Comparison of ENCODE assay signal across 8 cellular contexts in the genomic region with DNA sequence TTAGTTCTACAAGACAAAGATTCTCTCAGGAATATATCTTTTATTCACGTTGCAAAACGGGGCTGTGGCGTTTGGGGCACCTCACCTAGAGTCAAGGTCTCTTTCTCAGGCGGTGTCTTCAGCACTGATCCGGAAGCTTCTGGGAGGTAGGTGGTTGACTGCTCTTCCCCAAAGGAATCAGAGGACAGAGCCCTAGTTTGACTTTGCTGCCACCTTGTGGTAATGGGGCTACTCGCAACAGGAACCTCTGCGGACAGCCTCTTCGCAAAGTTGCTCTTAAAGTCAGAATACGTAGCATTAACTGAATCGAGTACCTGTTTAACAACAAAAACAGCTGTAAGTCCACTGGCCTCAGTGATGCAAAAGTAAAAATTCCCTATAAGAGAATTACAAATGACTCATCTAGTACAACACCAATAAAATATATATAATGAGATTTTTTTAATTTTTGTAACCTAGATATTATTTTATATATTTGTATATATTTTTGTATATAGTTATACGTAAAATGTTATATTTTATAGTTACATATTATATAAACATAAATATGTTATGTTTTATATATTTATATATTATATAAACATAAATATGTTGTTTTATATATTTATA. TPM values are rescaled to one million over a fixed set of nuclear protein-coding genes. Genes with fewer than 3 reads are reported as not detected.
DNase-seq lines count a peak whose midpoint lies in the region; ATAC-seq, FAIRE-seq and TF ChIP-seq lines count a peak whose summit lies in the region.

No MANE protein-coding gene starts in this region.

- no peak overlapping the region for H3K14ac ChIP-seq in H1 (ENCODE audit: insufficient read length)

- H3K4me1 Mint-ChIP-seq in CD4-positive, CD25-positive, alpha-beta regulatory T cell, result peaks cover 0 to 14% (median 11%) of the 10 kb centered on the region in 4 donors
- peaks cover 43% of the 10 kb centered on the region for H3K4me1 Mint-ChIP-seq in activated CD8-positive, alpha-beta T cell treated with anti-CD3 and anti-CD28 coated beads, Interleukin-2, amount 10 ng/mL, durations not matched to agents 7 days and 5 days (ENCODE audit: low read depth)
- H3K4me1 Mint-ChIP-seq in mesothelial cell of epicardium, result peaks cover 4% of the 10 kb centered on the region

- H3K56ac ChIP-seq in H1 (replicated peaks; ENCODE audit: insufficient read length, low read depth, low read length), result no peak overlapping the region

- H2BK5ac ChIP-seq in H1 (ENCODE audit: low read depth, low read length), result no peak overlapping the region

- H3K9me3 Mint-ChIP-seq in CD4-positive, CD25-positive, alpha-beta regulatory T cell, result peaks cover 0 to 2% (median 0%) of the 10 kb centered on the region in 7 donors
- H3K9me3 Mint-ChIP-seq in activated CD8-positive, alpha-beta T cell treated with anti-CD3 and anti-CD28 coated beads, Interleukin-2, amount 10 ng/mL, durations not matched to agents 7 days and 5 days (ENCODE audit: insufficient read depth), result no peaks in the 10 kb centered on the region
- H3K9me3 Mint-ChIP-seq in mesothelial cell of epicardium, result no peaks in the 10 kb centered on the region

- H3K79me2 ChIP-seq in H1 (ENCODE audit: control insufficient read depth in 1 of 2, insufficient read depth in 2 of 2, low read length in 2 of 2), result no peaks in the 10 kb centered on the region

- no peaks in the 10 kb centered on the region for H3K36me3 ChIP-seq in CD4-positive, CD25-positive, alpha-beta regulatory T cell (ENCODE audit: control insufficient read depth, insufficient read depth, low read length)
- no peaks in the 10 kb centered on the region for H3K36me3 ChIP-seq in H1 (ENCODE audit: control insufficient read depth in 2 of 4, insufficient read depth in 4 of 4, low read length in 3 of 4)

- H4K5ac ChIP-seq in H1 (ENCODE audit: insufficient read length, low read depth, low read length), result no peak overlapping the region

- H2BK120ac ChIP-seq in H1 (replicated peaks; ENCODE audit: low read depth, low read length), result no peak overlapping the region

- no peak overlapping the region for H3K4me2 ChIP-seq in H1 (ENCODE audit: insufficient read depth in 1 of 2, low read depth in 2 of 2, low read length in 2 of 2)

- no peak overlapping the region for H3K27ac Mint-ChIP-seq in CD4-positive, CD25-positive, alpha-beta regulatory T cell
- H3K27ac Mint-ChIP-seq in activated CD8-positive, alpha-beta T cell treated with anti-CD3 and anti-CD28 coated beads, Interleukin-2, amount 10 ng/mL, durations not matched to agents 7 days and 5 days, result peak overlapping the region; percentile 67
- no peak overlapping the region for H3K27ac Mint-ChIP-seq in mesothelial cell of epicardium

- no peak overlapping the region for H4K91ac ChIP-seq in H1 (replicated peaks; ENCODE audit: insufficient read length, low read length)

- no peak overlapping the region for H3K23ac ChIP-seq in H1 (ENCODE audit: insufficient read length)

- peak; percentile 99 to 100 for TF ChIP-seq RAD21 in H1 (IDR thresholded peaks at IDR 0.05 in 1 of 2, conservative IDR thresholded peaks at IDR 0.05 in 1 of 2; ENCODE audit: low read depth in 2 of 2, low read length in 2 of 2)

- H3K36me3 Mint-ChIP-seq in CD4-positive, CD25-positive, alpha-beta regulatory T cell, result no peaks in the 10 kb centered on the region
- peaks cover 6% of the 10 kb centered on the region for H3K36me3 Mint-ChIP-seq in activated CD8-positive, alpha-beta T cell treated with anti-CD3 and anti-CD28 coated beads, Interleukin-2, amount 10 ng/mL, durations not matched to agents 7 days and 5 days (ENCODE audit: low read depth)
- H3K36me3 Mint-ChIP-seq in mesothelial cell of epicardium, result no peaks in the 10 kb centered on the region

- H3K4ac ChIP-seq in H1 (replicated peaks; ENCODE audit: insufficient read length, low read depth, low read length), result no peak overlapping the region

- TF ChIP-seq CTCF in H1 (IDR thresholded peaks at IDR 0.05; ENCODE audit: control extremely low read depth in 1 of 3, insufficient read depth in 1 of 3, low read depth in 1 of 3, low read length in 3 of 3) (peak; percentile 74 to 97 (median 92)), mesothelial cell of epicardium (IDR thresholded peaks at IDR 0.05; ENCODE audit: unreplicated experiment) (peak; percentile 77)

- peak; percentile 97 for FAIRE-seq in H1 (lab: Jason Lieb, UNC)

- no peak overlapping the region for H2BK20ac ChIP-seq in H1 (ENCODE audit: low read length)

- POLR2A ChIA-PET in activated CD8-positive, alpha-beta T cell treated with anti-CD3 and anti-CD28 coated beads, Interleukin-2, amount 10 ng/mL, durations not matched to agents 7 days and 5 days (lab: Charles Lee), result interaction anchor here (0.6 to 0.9 kb wide), 2 partner anchors 45 to 203 kb away, joined by 3 read pairs; no protein-coding TSS in a partner anchor
- POLR2A ChIA-PET in H1 (lab: Charles Lee; ENCODE audit: partially characterized antibody), result interaction anchor here (1.4 kb wide), 2 partner anchors 13 to 241 kb away, joined by 4 to 6 read pairs; partner anchors contain the start of gene GPX8

- H3K79me1 ChIP-seq in H1 (ENCODE audit: low read depth, low read length), result no peaks in the 10 kb centered on the region

- no peaks in the 10 kb centered on the region for H3K9me3 ChIP-seq in CD4-positive, CD25-positive, alpha-beta regulatory T cell (ENCODE audit: control insufficient read depth in 2 of 2, low read length in 2 of 2)
- no peaks in the 10 kb centered on the region for H3K9me3 ChIP-seq in H1 (ENCODE audit: insufficient read depth in 2 of 2, low read depth in 1 of 2, low read length in 1 of 2)

- H3K4me3 ChIP-seq in CD4-positive, CD25-positive, alpha-beta regulatory T cell (ENCODE audit: low read depth, low read length), result peak overlapping the region; percentile 34
- peak overlapping the region in 1 of 4 experiments; percentile 10; a peak in 1 of 8 replicates for H3K4me3 ChIP-seq in H1 (ENCODE audit: extremely low read depth in 1 of 4, insufficient read depth in 2 of 4, low read depth in 3 of 4, low read length in 4 of 4)

- H2AK5ac ChIP-seq in H1 (ENCODE audit: low read depth, low read length), result no peak overlapping the region

- CTCF ChIA-PET in activated CD8-positive, alpha-beta T cell treated with anti-CD3 and anti-CD28 coated beads, Interleukin-2, amount 10 ng/mL, durations not matched to agents 7 days and 5 days (lab: Charles Lee), result interaction anchor here (0.6 to 7.0 kb wide), 39 partner anchors 8 to 279 kb away, joined by 3 to 72 read pairs (median 5); partner anchors contain the start of genes GPX8, GZMA and GZMK
- CTCF ChIA-PET in H1 (lab: Charles Lee; ENCODE audit: partially characterized antibody), result interaction anchor here (0.6 to 3.6 kb wide), 23 partner anchors 8 to 251 kb away, joined by 3 to 59 read pairs (median 3); partner anchors contain the start of gene GPX8

- DNase-seq in CD4-positive, CD25-positive, alpha-beta regulatory T cell, result peak; percentile 67 to 89 (median 74)
- peak; percentile 36 for DNase-seq in HuH-7 (ENCODE audit: low spot score)
- peak; percentile 84 to 89 for DNase-seq in NOMO-1 (lab: John Stamatoyannopoulos, UW; ENCODE audit: unreplicated experiment in 2 of 2)
- DNase-seq in activated CD8-positive, alpha-beta T cell treated with anti-CD3 and anti-CD28 coated beads, Interleukin-2, amount 10 ng/mL, durations not matched to agents 7 days and 5 days, result peak; percentile 91
- DNase-seq in H1 (ENCODE audit: low read depth in 1 of 2, low spot score in 2 of 2), result peak; percentile 80 to 90
- peak; percentile 48 to 89 for DNase-seq in mesothelial cell of epicardium (ENCODE audit: low spot score in 2 of 2, unreplicated experiment in 2 of 2)
- DNase-seq in stimulated activated CD8-positive, alpha-beta memory T cell treated with anti-CD3 and anti-CD28 coated beads, Interleukin-2, amount 100 ng/mL, for 1 hour (ENCODE audit: low read depth in 2 of 2), result peak; percentile 55 to 66

- peak; percentile 66 to 91 for ATAC-seq in CD4-positive, CD25-positive, alpha-beta regulatory T cell (ENCODE audit: low read depth in 2 of 2)
- ATAC-seq in GM19467 (IDR thresholded peaks at IDR 0.05; ENCODE audit: unreplicated experiment), result peak; percentile 89
- ATAC-seq in activated CD8-positive, alpha-beta T cell treated with anti-CD3 and anti-CD28 coated beads, Interleukin-2, amount 10 ng/mL, durations not matched to agents 7 days and 5 days, result peak; percentile 82

- H3K18ac ChIP-seq in H1 (ENCODE audit: extremely low read depth, low read length), result no peak overlapping the region

- H4K8ac ChIP-seq in H1 (ENCODE audit: extremely low read depth, insufficient read depth, low read length), result no peak overlapping the region

- H4K20me1 ChIP-seq in H1 (replicated peaks in 1 of 2; ENCODE audit: control insufficient read depth in 1 of 2, insufficient read depth in 2 of 2, low read length in 2 of 2), result no peaks in the 10 kb centered on the region

- H3K9ac ChIP-seq in H1 (replicated peaks in 1 of 4; ENCODE audit: extremely low read depth in 1 of 4, low read depth in 3 of 4, low read length in 3 of 4), result no peak overlapping the region

- H3K27ac ChIP-seq in CD4-positive, CD25-positive, alpha-beta regulatory T cell (ENCODE audit: insufficient read depth, low read length, poor library complexity, severe bottlenecking), result no peak overlapping the region
- no peak overlapping the region for H3K27ac ChIP-seq in H1 (ENCODE audit: low read depth, low read length)

- H2BK12ac ChIP-seq in H1 (ENCODE audit: low read depth, low read length), result no peak overlapping the region

- TF ChIP-seq POLR2A in H1 (IDR thresholded peaks at IDR 0.05; ENCODE audit: control extremely low read depth in 1 of 2, low read depth in 2 of 2, low read length in 2 of 2), result no peak

- H3K23me2 ChIP-seq in H1 (ENCODE audit: low read depth, low read length), result no peaks in the 10 kb centered on the region

- 25% methylated on average over 11 of the region's 11 CpGs; no CpG with 5 or more reads in 1 of the 2 experiments for WGBS in H1 (ENCODE audit: extremely low coverage in 1 of 2, insufficient coverage in 1 of 2, insufficient read length in 1 of 2, insufficient replicate concordance in 2 of 2, low coverage in 1 of 2, low lambda C conversion rate in 2 of 2, missing lambda C conversion rate in 1 of 2), 2 experiments

- no peak; a peak in 1 of 3 replicates for TF ChIP-seq EP300 in H1 (IDR thresholded peaks at IDR 0.05; ENCODE audit: borderline replicate concordance in 1 of 2, low read depth in 2 of 2, low read length in 2 of 2)

- H3K27me3 ChIP-seq in CD4-positive, CD25-positive, alpha-beta regulatory T cell (ENCODE audit: control insufficient read depth, insufficient read depth, low read length), result peaks cover 11% of the 10 kb centered on the region
- H3K27me3 ChIP-seq in H1 (replicated peaks in 1 of 4; ENCODE audit: control insufficient read depth in 3 of 4, extremely low read depth in 1 of 4, insufficient read depth in 3 of 4, low read length in 3 of 4), result no peaks in the 10 kb centered on the region

- no peak overlapping the region for H2BK15ac ChIP-seq in H1 (ENCODE audit: low read length)

- H3K4me3 Mint-ChIP-seq in CD4-positive, CD25-positive, alpha-beta regulatory T cell, result peak overlapping the region in 2 of 4 donors; percentile 18 to 28
- H3K4me3 Mint-ChIP-seq in activated CD8-positive, alpha-beta T cell treated with anti-CD3 and anti-CD28 coated beads, Interleukin-2, amount 10 ng/mL, durations not matched to agents 7 days and 5 days, result peak overlapping the region; percentile 34
- H3K4me3 Mint-ChIP-seq in mesothelial cell of epicardium, result no peak overlapping the region

- peaks cover 5% of the 10 kb centered on the region for H3K4me1 ChIP-seq in CD4-positive, CD25-positive, alpha-beta regulatory T cell (ENCODE audit: control insufficient read depth, insufficient read depth, low read length, poor library complexity, severe bottlenecking)
- H3K4me1 ChIP-seq in H1 (replicated peaks in 1 of 4; ENCODE audit: control insufficient read depth in 3 of 4, insufficient read depth in 4 of 4, low read length in 3 of 4), result no peaks in the 10 kb centered on the region

- peaks cover 45% of the 10 kb centered on the region for H3K27me3 Mint-ChIP-seq in CD4-positive, CD25-positive, alpha-beta regulatory T cell
- peaks cover 21% of the 10 kb centered on the region for H3K27me3 Mint-ChIP-seq in activated CD8-positive, alpha-beta T cell treated with anti-CD3 and anti-CD28 coated beads, Interleukin-2, amount 10 ng/mL, durations not matched to agents 7 days and 5 days (ENCODE audit: low read depth)
- peaks cover 38% of the 10 kb centered on the region for H3K27me3 Mint-ChIP-seq in mesothelial cell of epicardium (ENCODE audit: low read depth)

- no peak overlapping the region; the same call in 1 of the 2 replicates for H2AFZ ChIP-seq in H1 (ENCODE audit: low read length)

RNA-seq across cellular contexts. Expression of gene GPX8, which starts 13.3 kb away (rescaled TPM):
- total RNA-seq in CD4-positive, CD25-positive, alpha-beta regulatory T cell, result not detected
- polyA plus RNA-seq in CD4-positive, CD25-positive, alpha-beta regulatory T cell, result not detected
- not detected for total RNA-seq in activated CD8-positive, alpha-beta T cell treated with anti-CD3 and anti-CD28 coated beads, Interleukin-2, amount 10 ng/mL, durations not matched to agents 7 days and 5 days
- 55.5 and 60.4 TPM in 2 replicates for total RNA-seq in H1 (2021; fragmentation: NEBNext Ultra II Directional; extraction: Animal tissue kit (Norgen Biotek cat#: 25700))
- 11.2 and 19.5 TPM in 2 replicates for polyA plus RNA-seq in H1 (2011; rRNA removed)
- 25.7 TPM for polyA plus RNA-seq in H1 (2011; cell fraction: cytosol; rRNA removed)
- 10.0 TPM for polyA plus RNA-seq in H1 (2011; cell fraction: nucleus; rRNA removed)
- polyA plus RNA-seq in H1 (2012, experiment 1 of 2), result 24.8 to 52.1 TPM (median 30.5 TPM) in 4 replicates
- polyA plus RNA-seq in H1 (2012, experiment 2 of 2), result 3.3 TPM
- polyA plus RNA-seq in H1 (2013, experiment 1 of 2), result 77.7 TPM
- 93.7 TPM for polyA plus RNA-seq in H1 (2013, experiment 2 of 2)
- polyA minus RNA-seq in H1 (2011; rRNA and poly(A)+ RNA removed), result 34.4 and 36.4 TPM in 2 replicates
- 14.2 TPM for polyA minus RNA-seq in H1 (2011; cell fraction: cytosol; rRNA and poly(A)+ RNA removed)
- polyA minus RNA-seq in H1 (2011; cell fraction: nucleus; rRNA and poly(A)+ RNA removed), result 31.5 TPM
- 86.4 to 90.3 TPM (median 86.8 TPM) in 3 replicates for total RNA-seq in mesothelial cell of epicardium

RNA-seq across cellular contexts. Expression of gene CDC20B, which starts 26.3 kb away (rescaled TPM):
- total RNA-seq in CD4-positive, CD25-positive, alpha-beta regulatory T cell, result not detected
- not detected for polyA plus RNA-seq in CD4-positive, CD25-positive, alpha-beta regulatory T cell
- total RNA-seq in activated CD8-positive, alpha-beta T cell treated with anti-CD3 and anti-CD28 coated beads, Interleukin-2, amount 10 ng/mL, durations not matched to agents 7 days and 5 days, result under 1 TPM; 0.13 to 0.16 TPM
- not detected in 2 replicates for total RNA-seq in H1 (2021; fragmentation: NEBNext Ultra II Directional; extraction: Animal tissue kit (Norgen Biotek cat#: 25700))
- polyA plus RNA-seq in H1 (2011; rRNA removed), result 0.06 and 0.08 TPM in 2 replicates
- polyA plus RNA-seq in H1 (2011; cell fraction: cytosol; rRNA removed), result 0.06 TPM
- polyA plus RNA-seq in H1 (2011; cell fraction: nucleus; rRNA removed), result 0.07 TPM
- 0.09 to 0.15 TPM in 2 of 4 replicates, not detected in the others for polyA plus RNA-seq in H1 (2012, experiment 1 of 2)
- polyA plus RNA-seq in H1 (2012, experiment 2 of 2), result not detected
- 0.04 TPM for polyA plus RNA-seq in H1 (2013, experiment 1 of 2)
- 0.04 TPM for polyA plus RNA-seq in H1 (2013, experiment 2 of 2)
- polyA minus RNA-seq in H1 (2011; rRNA and poly(A)+ RNA removed), result 0.13 and 0.15 TPM in 2 replicates
- not detected for polyA minus RNA-seq in H1 (2011; cell fraction: cytosol; rRNA and poly(A)+ RNA removed)
- not detected for polyA minus RNA-seq in H1 (2011; cell fraction: nucleus; rRNA and poly(A)+ RNA removed)
- total RNA-seq in mesothelial cell of epicardium, result 0.09 to 0.16 TPM in 2 of 3 replicates, not detected in the other

RNA-seq across cellular contexts. Expression of gene GZMA, which starts 44.2 kb away (rescaled TPM):
- total RNA-seq in CD4-positive, CD25-positive, alpha-beta regulatory T cell, result 22.6 TPM
- polyA plus RNA-seq in CD4-positive, CD25-positive, alpha-beta regulatory T cell, result 100 to 1,000 TPM in 1 of 4 donors, 10 to 100 TPM in 3; 25.4 to 107 (median 54.6) TPM
- 100 to 1,000 TPM; 356 to 365 TPM for total RNA-seq in activated CD8-positive, alpha-beta T cell treated with anti-CD3 and anti-CD28 coated beads, Interleukin-2, amount 10 ng/mL, durations not matched to agents 7 days and 5 days
- total RNA-seq in H1 (2021; fragmentation: NEBNext Ultra II Directional; extraction: Animal tissue kit (Norgen Biotek cat#: 25700)), result not detected in 2 replicates
- not detected in 2 replicates for polyA plus RNA-seq in H1 (2011; rRNA removed)
- not detected for polyA plus RNA-seq in H1 (2011; cell fraction: cytosol; rRNA removed)
- not detected for polyA plus RNA-seq in H1 (2011; cell fraction: nucleus; rRNA removed)
- polyA plus RNA-seq in H1 (2012, experiment 1 of 2), result not detected in 4 replicates
- polyA plus RNA-seq in H1 (2012, experiment 2 of 2), result not detected
- polyA plus RNA-seq in H1 (2013, experiment 1 of 2), result not detected
- not detected for polyA plus RNA-seq in H1 (2013, experiment 2 of 2)
- not detected in 2 replicates for polyA minus RNA-seq in H1 (2011; rRNA and poly(A)+ RNA removed)
- polyA minus RNA-seq in H1 (2011; cell fraction: cytosol; rRNA and poly(A)+ RNA removed), result not detected
- not detected for polyA minus RNA-seq in H1 (2011; cell fraction: nucleus; rRNA and poly(A)+ RNA removed)
- not detected in 3 replicates for total RNA-seq in mesothelial cell of epicardium

Comparison
In these comparisons a context has a peak if more than half of its experiments do, and no peak if none do; other contexts are left out.
1. DNase-seq: peak in every context shown above with its lines; median percentile 91 in activated CD8-positive, alpha-beta T cell treated with anti-CD3 and anti-CD28 coated beads, Interleukin-2, amount 10 ng/mL, durations not matched to agents 7 days and 5 days; 86 in NOMO-1; 85 in H1; 74 in CD4-positive, CD25-positive, alpha-beta regulatory T cell; 68 in mesothelial cell of epicardium; 60 in stimulated activated CD8-positive, alpha-beta memory T cell treated with anti-CD3 and anti-CD28 coated beads, Interleukin-2, amount 100 ng/mL, for 1 hour; 36 in HuH-7.
2. RNA of gene GPX8, which starts 13.3 kb away (total RNA-seq): 86.4 to 90.3 TPM in mesothelial cell of epicardium and 55.5 to 60.4 TPM in H1; not detected in CD4-positive, CD25-positive, alpha-beta regulatory T cell (single experiment) and not detected in activated CD8-positive, alpha-beta T cell treated with anti-CD3 and anti-CD28 coated beads, Interleukin-2, amount 10 ng/mL, durations not matched to agents 7 days and 5 days; every median in the first group is over 10 times any median in the second.
3. RNA of gene GZMA, which starts 44.2 kb away (total RNA-seq): 356 to 365 TPM in activated CD8-positive, alpha-beta T cell treated with anti-CD3 and anti-CD28 coated beads, Interleukin-2, amount 10 ng/mL, durations not matched to agents 7 days and 5 days and 22.6 TPM in CD4-positive, CD25-positive, alpha-beta regulatory T cell (single experiment); not detected in mesothelial cell of epicardium and not detected in H1; every median in the first group is over 10 times any median in the second.
4. Peak in every context shown above with its lines, with median percentiles within 50 percentile points of each other: ATAC-seq.